1 cellular context compared by ENCODE assay signal in genomic region chr2:226190479-226191252, GRCh38.
TF ChIP-seq lines count a peak whose summit lies in the region.

No MANE protein-coding gene starts in this region.

TF ChIP-seq in SK-N-SH treated with all-trans-retinoic acid at 6 μM for 48 hours, 23 proteins besides CTCF, POLR2A, EP300 and RAD21 (continued from another document):
- TF ChIP-seq, protein P1, sequence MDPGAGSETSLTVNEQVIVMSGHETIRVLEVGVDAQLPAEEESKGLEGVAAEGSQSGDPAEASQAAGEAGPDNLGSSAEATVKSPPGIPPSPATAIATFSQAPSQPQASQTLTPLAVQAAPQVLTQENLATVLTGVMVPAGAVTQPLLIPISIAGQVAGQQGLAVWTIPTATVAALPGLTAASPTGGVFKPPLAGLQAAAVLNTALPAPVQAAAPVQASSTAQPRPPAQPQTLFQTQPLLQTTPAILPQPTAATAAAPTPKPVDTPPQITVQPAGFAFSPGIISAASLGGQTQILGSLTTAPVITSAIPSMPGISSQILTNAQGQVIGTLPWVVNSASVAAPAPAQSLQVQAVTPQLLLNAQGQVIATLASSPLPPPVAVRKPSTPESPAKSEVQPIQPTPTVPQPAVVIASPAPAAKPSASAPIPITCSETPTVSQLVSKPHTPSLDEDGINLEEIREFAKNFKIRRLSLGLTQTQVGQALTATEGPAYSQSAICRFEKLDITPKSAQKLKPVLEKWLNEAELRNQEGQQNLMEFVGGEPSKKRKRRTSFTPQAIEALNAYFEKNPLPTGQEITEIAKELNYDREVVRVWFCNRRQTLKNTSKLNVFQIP (CRISPR knock-in tag; IDR thresholded peaks at IDR 0.05; ENCODE audit: borderline replicate concordance, low read depth) = no peak
- no peak for TF ChIP-seq ESRRG (CRISPR knock-in tag; IDR thresholded peaks at IDR 0.05)
- TF ChIP-seq RARB (CRISPR knock-in tag; IDR thresholded peaks at IDR 0.05) = no peak
- TF ChIP-seq ISL1 (CRISPR knock-in tag; IDR thresholded peaks at IDR 0.05) = no peak
- no peak for TF ChIP-seq ZFP3 (CRISPR knock-in tag; IDR thresholded peaks at IDR 0.05)
